Comparison of ENCODE assay signal across 8 cellular contexts in the genomic region with DNA sequence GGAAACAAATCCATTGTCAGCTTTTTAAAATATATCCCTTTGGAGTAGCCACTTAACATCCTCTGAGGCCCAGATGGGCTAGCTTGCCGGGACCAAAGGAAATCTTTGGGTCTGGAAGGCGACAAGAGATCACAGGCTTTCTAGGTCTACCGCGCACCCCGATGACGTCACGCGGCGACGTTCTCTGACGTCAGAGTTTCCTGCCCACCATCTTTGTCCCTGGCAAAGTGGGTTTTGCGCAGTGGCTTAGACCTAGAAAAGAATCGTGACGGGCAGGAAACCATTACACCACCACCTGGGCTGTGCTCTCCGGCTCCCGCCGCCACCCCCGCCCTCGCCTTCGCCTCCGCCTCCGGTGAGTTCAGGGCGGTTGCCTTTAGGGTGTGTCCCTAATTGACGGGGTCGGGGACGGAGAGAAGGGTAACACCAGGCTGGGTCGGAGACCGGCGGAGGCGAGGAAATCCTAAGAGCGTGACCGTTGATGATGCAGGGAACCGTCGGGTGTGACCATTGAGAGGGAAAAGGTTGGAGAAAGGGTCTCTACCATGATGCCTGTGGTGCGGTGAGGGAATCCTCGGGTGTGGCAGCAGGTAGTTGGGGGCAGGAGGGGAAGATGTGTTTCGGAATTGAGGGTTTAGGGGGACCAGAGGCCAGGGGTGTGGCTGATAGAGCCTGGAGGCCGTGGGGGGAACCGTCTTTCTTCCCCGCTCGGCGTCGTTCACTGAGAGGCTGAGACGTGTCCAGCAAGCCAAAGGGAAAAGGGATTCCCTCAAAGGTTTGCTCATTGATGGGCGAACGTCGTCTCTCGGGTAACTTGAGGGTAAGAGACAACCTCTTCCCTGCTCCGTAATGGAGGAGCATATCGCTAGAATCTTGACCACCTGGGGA. TPM values are rescaled to one million over a fixed set of nuclear protein-coding genes. Genes with fewer than 3 reads are reported as not detected.
A peak's percentile ranks its signal among the peaks of the same experiment; 100 is the strongest.
DNase-seq lines count a peak whose midpoint lies in the region; ATAC-seq and TF ChIP-seq lines count a peak whose summit lies in the region.

A gene (plus strand): TSS at position 249 of the 888 bp plus-strand sequence. CDS start 6,709 bp downstream, outside the sequence.

- H4K20me1 ChIP-seq in DOHH2 (ENCODE audit: control insufficient read depth, insufficient read depth, low read depth, low read length) (no peaks in the 10 kb centered on the region), GM23338 (replicated peaks; ENCODE audit: insufficient read depth) (peaks cover 10% of the 10 kb centered on the region; the same call in 1 of the 2 replicates)

- no peaks in the 10 kb centered on the region for H3K9me3 Mint-ChIP-seq in GM23338
- no peaks in the 10 kb centered on the region for H3K9me3 Mint-ChIP-seq in activated T-helper 17 cell treated with anti-CD3 and anti-CD28 coated beads, Interleukin-2, amount 50 U/mL, for 72 hours
- no peaks in the 10 kb centered on the region for H3K9me3 Mint-ChIP-seq in naive thymus-derived CD8-positive, alpha-beta T cell

- peaks cover 2% of the 10 kb centered on the region; the same call in 1 of the 3 replicates for H3K36me3 Mint-ChIP-seq in GM23338 (ENCODE audit: low read depth)
- peaks cover 27% of the 10 kb centered on the region for H3K36me3 Mint-ChIP-seq in activated T-helper 17 cell treated with anti-CD3 and anti-CD28 coated beads, Interleukin-2, amount 50 U/mL, for 72 hours (ENCODE audit: low read depth)
- no peaks in the 10 kb centered on the region for H3K36me3 Mint-ChIP-seq in naive thymus-derived CD8-positive, alpha-beta T cell

- peak; percentile 97 for ATAC-seq in GM23338
- peak; percentile 94 for ATAC-seq in activated T-helper 17 cell treated with anti-CD3 and anti-CD28 coated beads, Interleukin-2, amount 50 U/mL, for 72 hours (replicated peaks)
- ATAC-seq in naive thymus-derived CD8-positive, alpha-beta T cell, result peak; percentile 99

- no peak for TF ChIP-seq CTCF in DOHH2 (IDR thresholded peaks at IDR 0.05; ENCODE audit: low read depth, low read length, poor library complexity, severe bottlenecking)
- no peak for TF ChIP-seq CTCF in GM23338 (conservative IDR thresholded peaks at IDR 0.05; ENCODE audit: low read depth in 2 of 2)
- no peak for TF ChIP-seq CTCF in LNCaP clone FGC (IDR thresholded peaks at IDR 0.05; ENCODE audit: control insufficient read depth, extremely low read depth, insufficient read depth)
- TF ChIP-seq CTCF in RWPE1 (conservative IDR thresholded peaks at IDR 0.05; ENCODE audit: low read depth), result no peak
- no peak for TF ChIP-seq CTCF in fibroblast of mammary gland (conservative IDR thresholded peaks at IDR 0.05; ENCODE audit: control insufficient read depth, insufficient read depth, low read depth, low read length)

- H3F3A ChIP-seq in DOHH2 (ENCODE audit: control insufficient read depth, insufficient read depth) (peaks cover 3% of the 10 kb centered on the region; the same call in 1 of the 2 replicates), GM23338 (replicated peaks; ENCODE audit: low read depth) (0 out of 2 replicates have a peak, but pooled peaks cover 4% of the 10 kb centered on the region)

- H3K4me1 ChIP-seq in DOHH2 (ENCODE audit: control insufficient read depth, low read length), result peaks cover 22% of the 10 kb centered on the region
- H3K4me1 ChIP-seq in GM23338 (ENCODE audit: insufficient read depth), result peaks cover 13% of the 10 kb centered on the region

- H3K4me2 ChIP-seq in DOHH2 (ENCODE audit: low read length) (peak within 1 kb of the TSS; percentile 80), GM23338 (peak within 1 kb of the TSS; percentile 67)

- peak within 1 kb of the TSS; percentile 99 for H3K4me3 Mint-ChIP-seq in GM23338
- peak within 1 kb of the TSS; percentile 99 for H3K4me3 Mint-ChIP-seq in activated T-helper 17 cell treated with anti-CD3 and anti-CD28 coated beads, Interleukin-2, amount 50 U/mL, for 72 hours
- H3K4me3 Mint-ChIP-seq in naive thymus-derived CD8-positive, alpha-beta T cell, result peak within 1 kb of the TSS; percentile 96 to 100 (median 98)

- peak within 1 kb of the TSS; percentile 99 for H3K27ac Mint-ChIP-seq in GM23338
- peak within 1 kb of the TSS; percentile 99 for H3K27ac Mint-ChIP-seq in activated T-helper 17 cell treated with anti-CD3 and anti-CD28 coated beads, Interleukin-2, amount 50 U/mL, for 72 hours
- H3K27ac Mint-ChIP-seq in naive thymus-derived CD8-positive, alpha-beta T cell, result peak within 1 kb of the TSS; percentile 97 to 100 (median 99)

- H3K4me3 ChIP-seq in DOHH2 (ENCODE audit: low read length), result peak within 1 kb of the TSS; percentile 96
- peak within 1 kb of the TSS; percentile 92 for H3K4me3 ChIP-seq in GM23338
- peak within 1 kb of the TSS; percentile 98 for H3K4me3 ChIP-seq in LNCaP clone FGC (ENCODE audit: low read depth, low read length)
- H3K4me3 ChIP-seq in fibroblast of mammary gland (ENCODE audit: control insufficient read depth, low read depth, low read length), result peak within 1 kb of the TSS; percentile 69

- H3K9me2 ChIP-seq in DOHH2 (replicated peaks; ENCODE audit: control insufficient read depth, low read length), result no peaks in the 10 kb centered on the region
- H3K9me2 ChIP-seq in GM23338 (ENCODE audit: insufficient read depth), result no peaks in the 10 kb centered on the region

- no peaks in the 10 kb centered on the region for H3K9me3 ChIP-seq in DOHH2 (ENCODE audit: control insufficient read depth, insufficient read depth, low read length)

- H3K79me2 ChIP-seq in DOHH2 (ENCODE audit: control insufficient read depth, low read length), result peaks cover 49% of the 10 kb centered on the region
- H3K79me2 ChIP-seq in GM23338 (replicated peaks; ENCODE audit: insufficient read depth), result peaks cover 47% of the 10 kb centered on the region

- POLR2A ChIA-PET in RWPE1 (lab: Yijun Ruan, JAX; ENCODE audit: low non-redundant PET), result interaction anchor here (1.1 kb wide), 1 partner anchor 9 kb away, joined by 5 read pairs; a partner anchor contains a TSS
- POLR2A ChIA-PET in naive thymus-derived CD8-positive, alpha-beta T cell (lab: Charles Lee), result interaction anchor here (0.7 to 4.7 kb wide), 12 partner anchors 10 to 374 kb away, joined by 3 to 84 read pairs (median 3); a partner anchor contains a TSS

- H3K27ac ChIP-seq in DOHH2 (ENCODE audit: low read depth, low read length), result peak within 1 kb of the TSS; percentile 62
- peak within 1 kb of the TSS; percentile 100 for H3K27ac ChIP-seq in GM23338 (ENCODE audit: low read depth)
- peak within 1 kb of the TSS; percentile 97 for H3K27ac ChIP-seq in RWPE1

- H3K27me3 ChIP-seq in DOHH2 (ENCODE audit: control insufficient read depth, low read length), result no peaks in the 10 kb centered on the region; the same call in 1 of the 2 replicates
- H3K27me3 ChIP-seq in GM23338 (ENCODE audit: insufficient read depth), result no peaks in the 10 kb centered on the region

- H2AFZ ChIP-seq in GM23338, result peak within 1 kb of the TSS; percentile 92

- peaks cover 7% of the 10 kb centered on the region for H3K27me3 Mint-ChIP-seq in GM23338 (ENCODE audit: insufficient read depth, low read depth, poor library complexity)
- no peaks in the 10 kb centered on the region for H3K27me3 Mint-ChIP-seq in activated T-helper 17 cell treated with anti-CD3 and anti-CD28 coated beads, Interleukin-2, amount 50 U/mL, for 72 hours
- H3K27me3 Mint-ChIP-seq in naive thymus-derived CD8-positive, alpha-beta T cell, result peaks cover 0 to 2% (median 0%) of the 10 kb centered on the region in 5 donors

- peaks cover 17% of the 10 kb centered on the region for H3K4me1 Mint-ChIP-seq in GM23338
- H3K4me1 Mint-ChIP-seq in activated T-helper 17 cell treated with anti-CD3 and anti-CD28 coated beads, Interleukin-2, amount 50 U/mL, for 72 hours, result peaks cover 13% of the 10 kb centered on the region
- H3K4me1 Mint-ChIP-seq in naive thymus-derived CD8-positive, alpha-beta T cell, result peaks cover 18 to 51% (median 37%) of the 10 kb centered on the region in 4 donors

- DNase-seq in GM23338 (ENCODE audit: low spot score) (peak; percentile 96), LNCaP clone FGC (ENCODE audit: low read depth) (peak; percentile 94), RWPE1 (ENCODE audit: low spot score) (peak; percentile 90), fibroblast of mammary gland (ENCODE audit: low read depth) (peak; percentile 97)
- peak; percentile 87 to 100 (median 97) for DNase-seq in naive thymus-derived CD8-positive, alpha-beta T cell
- peak; percentile 95 to 99 (median 98) for DNase-seq in stimulated activated naive CD4-positive, alpha-beta T cell (lab: John Stamatoyannopoulos, UW)

- CTCF ChIA-PET in RWPE1 (lab: Yijun Ruan, JAX), result interaction anchor here (0.7 to 1.2 kb wide), 2 partner anchors 160 to 177 kb away, joined by 3 to 4 read pairs; no protein-coding TSS in a partner anchor

- H3K36me3 ChIP-seq in DOHH2 (ENCODE audit: control insufficient read depth, low read length), result no peaks in the 10 kb centered on the region
- no peaks in the 10 kb centered on the region for H3K36me3 ChIP-seq in GM23338 (ENCODE audit: insufficient read depth)

TF ChIP-seq in GM23338, 12 proteins besides CTCF, POLR2A, EP300 and RAD21 (continues in another document):
- no peak for TF ChIP-seq ZNF114 (CRISPR knock-in tag; IDR thresholded peaks at IDR 0.05)
- 0 out of 2 replicates have a peak, but pooled peaks have one; percentile 25 for TF ChIP-seq ZNF331 (CRISPR knock-in tag; IDR thresholded peaks at IDR 0.05; ENCODE audit: low read depth)
- no peak for TF ChIP-seq EZH2 (IDR thresholded peaks at IDR 0.05; ENCODE audit: low read depth, unreplicated experiment)
- no peak for TF ChIP-seq JUNB (IDR thresholded peaks at IDR 0.05; ENCODE audit: unreplicated experiment)

RNA-seq across cellular contexts. Expression of the gene that starts here (rescaled TPM):
- total RNA-seq in GM23338 (2014; rRNA removed; shearing (Covaris generic)), result 119 and 144 TPM in 2 replicates
- 82.1 and 89.7 TPM in 2 replicates for polyA plus RNA-seq in GM23338 (2016; fragmentation: Nextera tagmentation; extraction: Ambion mirVana)
- 100 to 1,000 TPM; 189 to 213 TPM for total RNA-seq in activated T-helper 17 cell treated with anti-CD3 and anti-CD28 coated beads, Interleukin-2, amount 50 U/mL, for 72 hours
- total RNA-seq in naive thymus-derived CD8-positive, alpha-beta T cell, result 100 to 1,000 TPM; 140 to 150 TPM
- polyA plus RNA-seq in naive thymus-derived CD8-positive, alpha-beta T cell, result 10 to 100 TPM; 50.3 to 65.7 (median 52.0) TPM

Comparison
In these comparisons a context has a peak if more than half of its experiments do, and no peak if none do; other contexts are left out.
1. Peak in every context shown above with its lines: DNase-seq, ATAC-seq, H3K4me3 ChIP-seq and H3K27ac ChIP-seq.